ENCODE assay signal across 1 cellular context in genomic region chr16:4372315-4372577, GRCh38.
A peak's percentile ranks its signal among the peaks of the same experiment; 100 is the strongest.
TF ChIP-seq lines count a peak whose summit lies in the region.

No MANE protein-coding gene starts in this region.

TF ChIP-seq in HepG2, 621 proteins besides CTCF, POLR2A, EP300 and RAD21:
- TF ChIP-seq E2F5 (CRISPR knock-in tag; conservative IDR thresholded peaks at IDR 0.05) (no peak), DZIP1 (CRISPR knock-in tag; IDR thresholded peaks at IDR 0.05) (0 out of 2 replicates have a peak, but pooled peaks have one; percentile 44), ZNF83 (CRISPR knock-in tag; IDR thresholded peaks at IDR 0.05; ENCODE audit: borderline replicate concordance) (0 out of 2 replicates have a peak, but pooled peaks have one; percentile 23), ZNF124 (CRISPR knock-in tag; IDR thresholded peaks at IDR 0.05) (no peak), PPARG (CRISPR knock-in tag; conservative IDR thresholded peaks at IDR 0.05) (no peak), ZNF773 (CRISPR knock-in tag; IDR thresholded peaks at IDR 0.05; ENCODE audit: borderline replicate concordance) (no peak), ZBTB25 (CRISPR knock-in tag; IDR thresholded peaks at IDR 0.05) (no peak), AGO2 (optimal IDR thresholded peaks at IDR 0.05; ENCODE audit: low read depth, low read length) (peak; percentile 68), HES4 (CRISPR knock-in tag; IDR thresholded peaks at IDR 0.05; ENCODE audit: borderline replicate concordance) (0 out of 2 replicates have a peak, but pooled peaks have one; percentile 8)
- TF ChIP-seq, protein P1, sequence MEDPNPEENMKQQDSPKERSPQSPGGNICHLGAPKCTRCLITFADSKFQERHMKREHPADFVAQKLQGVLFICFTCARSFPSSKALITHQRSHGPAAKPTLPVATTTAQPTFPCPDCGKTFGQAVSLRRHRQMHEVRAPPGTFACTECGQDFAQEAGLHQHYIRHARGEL (CRISPR knock-in tag; IDR thresholded peaks at IDR 0.05): peak; percentile 72; the same call in 1 of the 2 replicates
- TF ChIP-seq, protein P2, sequence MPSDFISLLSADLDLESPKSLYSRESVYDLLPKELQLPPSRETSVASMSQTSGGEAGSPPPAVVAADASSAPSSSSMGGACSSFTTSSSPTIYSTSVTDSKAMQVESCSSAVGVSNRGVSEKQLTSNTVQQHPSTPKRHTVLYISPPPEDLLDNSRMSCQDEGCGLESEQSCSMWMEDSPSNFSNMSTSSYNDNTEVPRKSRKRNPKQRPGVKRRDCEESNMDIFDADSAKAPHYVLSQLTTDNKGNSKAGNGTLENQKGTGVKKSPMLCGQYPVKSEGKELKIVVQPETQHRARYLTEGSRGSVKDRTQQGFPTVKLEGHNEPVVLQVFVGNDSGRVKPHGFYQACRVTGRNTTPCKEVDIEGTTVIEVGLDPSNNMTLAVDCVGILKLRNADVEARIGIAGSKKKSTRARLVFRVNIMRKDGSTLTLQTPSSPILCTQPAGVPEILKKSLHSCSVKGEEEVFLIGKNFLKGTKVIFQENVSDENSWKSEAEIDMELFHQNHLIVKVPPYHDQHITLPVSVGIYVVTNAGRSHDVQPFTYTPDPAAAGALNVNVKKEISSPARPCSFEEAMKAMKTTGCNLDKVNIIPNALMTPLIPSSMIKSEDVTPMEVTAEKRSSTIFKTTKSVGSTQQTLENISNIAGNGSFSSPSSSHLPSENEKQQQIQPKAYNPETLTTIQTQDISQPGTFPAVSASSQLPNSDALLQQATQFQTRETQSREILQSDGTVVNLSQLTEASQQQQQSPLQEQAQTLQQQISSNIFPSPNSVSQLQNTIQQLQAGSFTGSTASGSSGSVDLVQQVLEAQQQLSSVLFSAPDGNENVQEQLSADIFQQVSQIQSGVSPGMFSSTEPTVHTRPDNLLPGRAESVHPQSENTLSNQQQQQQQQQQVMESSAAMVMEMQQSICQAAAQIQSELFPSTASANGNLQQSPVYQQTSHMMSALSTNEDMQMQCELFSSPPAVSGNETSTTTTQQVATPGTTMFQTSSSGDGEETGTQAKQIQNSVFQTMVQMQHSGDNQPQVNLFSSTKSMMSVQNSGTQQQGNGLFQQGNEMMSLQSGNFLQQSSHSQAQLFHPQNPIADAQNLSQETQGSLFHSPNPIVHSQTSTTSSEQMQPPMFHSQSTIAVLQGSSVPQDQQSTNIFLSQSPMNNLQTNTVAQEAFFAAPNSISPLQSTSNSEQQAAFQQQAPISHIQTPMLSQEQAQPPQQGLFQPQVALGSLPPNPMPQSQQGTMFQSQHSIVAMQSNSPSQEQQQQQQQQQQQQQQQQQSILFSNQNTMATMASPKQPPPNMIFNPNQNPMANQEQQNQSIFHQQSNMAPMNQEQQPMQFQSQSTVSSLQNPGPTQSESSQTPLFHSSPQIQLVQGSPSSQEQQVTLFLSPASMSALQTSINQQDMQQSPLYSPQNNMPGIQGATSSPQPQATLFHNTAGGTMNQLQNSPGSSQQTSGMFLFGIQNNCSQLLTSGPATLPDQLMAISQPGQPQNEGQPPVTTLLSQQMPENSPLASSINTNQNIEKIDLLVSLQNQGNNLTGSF (CRISPR knock-in tag; IDR thresholded peaks at IDR 0.05): no peak
